ENCODE assay signal across 10 cellular contexts in genomic region chr16:56203052-56203451, GRCh38. TPM values are rescaled to one million over a fixed set of nuclear protein-coding genes. Genes with fewer than 3 reads are reported as not detected.
DNase-seq lines count a peak whose midpoint lies in the region; ATAC-seq and TF ChIP-seq lines count a peak whose summit lies in the region.
"Had no signal": no experiment of that assay in that cellular context is flagged by ENCODE, and none has a peak within 500 bp of the region (broad histone marks: within the 10 kb centered on the region; RNA-seq: fewer than 3 reads in every experiment).

No MANE protein-coding gene starts in this region.

- no peak overlapping the region for H3K27ac ChIP-seq in colonic mucosa
- H3K27ac ChIP-seq: thyroid gland had no signal

- no peak overlapping the region for H3K4me3 ChIP-seq in colonic mucosa
- H3K4me3 ChIP-seq: thyroid gland had no signal

- peak; percentile 20 for TF ChIP-seq CTCF in colonic mucosa (IDR thresholded peaks at IDR 0.05)

- H3K9me3 ChIP-seq in colonic mucosa: no peaks in the 10 kb centered on the region
- H3K9me3 ChIP-seq: thyroid gland had no signal

- no peaks in the 10 kb centered on the region for H3K36me3 ChIP-seq in colonic mucosa
- H3K36me3 ChIP-seq: thyroid gland had no signal

- DNase-seq in CD1c-positive myeloid dendritic cell (ENCODE audit: extremely low spot score) (peak; percentile 86), T-helper 1 cell (peak in 4 of 5 donors; percentile 32 to 70 (median 45)), colonic mucosa (no peak), pons (ENCODE audit: low spot score) (peak; percentile 57), NCI-H2107 (lab: John Stamatoyannopoulos, UW) (no peak), NCI-H510A treated with DMSO at 0.1 percent for 48 hours (lab: John Stamatoyannopoulos, UW) (no peak)

- H3K4me1 ChIP-seq in colonic mucosa: no peaks in the 10 kb centered on the region
- H3K4me1 ChIP-seq: thyroid gland had no signal

- no peak overlapping the region for H3K9ac ChIP-seq in colonic mucosa (ENCODE audit: low read depth in 2 of 2, low read length in 2 of 2)

- no peaks in the 10 kb centered on the region for H3K27me3 ChIP-seq in colonic mucosa
- H3K27me3 ChIP-seq: thyroid gland had no signal

- intact Hi-C loops in colonic mucosa (cut with DNase I): no loop called here

- peak; percentile 62 for ATAC-seq in GM18909 (IDR thresholded peaks at IDR 0.05; ENCODE audit: poor library complexity, unreplicated experiment)
- peak; percentile 88 for ATAC-seq in HG03342 (IDR thresholded peaks at IDR 0.05; ENCODE audit: unreplicated experiment)

RNA-seq across cellular contexts. Expression of gene GNAO1, which starts 11.8 kb away (rescaled TPM):
- total RNA-seq in colonic mucosa: 10 to 100 TPM in 1 of 2 donors, 1 to 10 TPM in 1; 1.7 to 10.8 TPM
- total RNA-seq: glomerular endothelial cell had no signal

Comparison
In these comparisons a context has a peak if more than half of its experiments do, and no peak if none do; other contexts are left out.
1. DNase-seq: peak in CD1c-positive myeloid dendritic cell (single experiment), T-helper 1 cell (4 of 5) and pons (single experiment); none in colonic mucosa (single experiment), NCI-H2107 (single experiment) and NCI-H510A treated with DMSO at 0.1 percent for 48 hours (single experiment).